Comparison of ENCODE assay signal across 27 cellular contexts in the genomic region with DNA sequence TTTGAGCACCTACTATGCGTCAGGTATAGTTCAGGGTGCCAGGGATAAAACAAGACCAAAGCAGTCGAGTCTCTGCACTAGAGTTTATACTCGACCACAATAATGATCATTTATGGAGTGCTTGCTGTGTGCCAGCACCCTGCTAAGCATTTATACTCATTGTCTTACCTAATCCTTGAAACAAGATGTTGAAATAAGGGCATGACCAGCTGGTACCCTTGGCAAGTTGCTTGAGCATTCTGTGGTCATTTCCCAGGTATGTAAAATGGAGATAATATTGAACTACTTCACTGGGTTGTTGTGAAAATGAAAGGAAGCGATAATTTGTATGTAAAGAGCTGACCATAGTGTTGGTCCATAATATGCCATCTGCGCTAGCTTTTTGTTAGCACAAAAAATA.
"Had no signal": no experiment of that assay in that cellular context is flagged by ENCODE, and none has a peak within 500 bp of the region (broad histone marks: within the 10 kb centered on the region; RNA-seq: fewer than 3 reads in every experiment).

No MANE protein-coding gene starts in this region.

- H3K4me3 Mint-ChIP-seq: activated CD8-positive, alpha-beta T cell treated with anti-CD3 and anti-CD28 coated beads, Interleukin-2, amount 10 ng/mL, durations not matched to agents 7 days and 5 days; activated naive CD8-positive, alpha-beta T cell; T-helper 1 cell treated with Interleukin-12 subunit alpha and Interleukin-12 subunit beta and Interleukin-4 antibody, amounts not matched to agents 30 μg/mL and 1 μg/mL, for 36 hours; WTC11 had no signal

- H3K27ac Mint-ChIP-seq: activated CD8-positive, alpha-beta T cell treated with anti-CD3 and anti-CD28 coated beads, Interleukin-2, amount 10 ng/mL, durations not matched to agents 7 days and 5 days; activated naive CD8-positive, alpha-beta T cell; T-helper 1 cell treated with Interleukin-12 subunit alpha and Interleukin-12 subunit beta and Interleukin-4 antibody, amounts not matched to agents 30 μg/mL and 1 μg/mL, for 36 hours had no signal

- H3K27me3 ChIP-seq: brain microvascular endothelial cell had no signal

- H3K36me3 ChIP-seq: brain microvascular endothelial cell had no signal

- ATAC-seq: activated CD8-positive, alpha-beta T cell treated with anti-CD3 and anti-CD28 coated beads, Interleukin-2, amount 10 ng/mL, durations not matched to agents 7 days and 5 days; Panc1; WTC11 had no signal

- H3K36me3 Mint-ChIP-seq: activated naive CD8-positive, alpha-beta T cell; WTC11 had no signal

- H3K27ac ChIP-seq: brain microvascular endothelial cell had no signal

- H3K27me3 Mint-ChIP-seq: activated naive CD8-positive, alpha-beta T cell had no signal

- DNase-seq: activated CD4-positive, alpha-beta T cell treated with anti-CD3 and anti-CD28 coated beads for 48 hours; activated CD4-positive, alpha-beta T cell treated with anti-CD3 and anti-CD28 coated beads, Interleukin-2, amount 50 U/mL, for 4 hours; activated CD4-positive, CD25-positive, alpha-beta regulatory T cell treated with anti-CD3 and anti-CD28 coated beads, Interleukin-2, amount 50 U/mL, for 72 hours; activated CD8-positive, alpha-beta memory T cell treated with anti-CD3 and anti-CD28 coated beads, Interleukin-2, amount 50 U/mL, for 48 hours; activated CD8-positive, alpha-beta T cell treated with anti-CD3 and anti-CD28 coated beads, Interleukin-2, amount 10 ng/mL, durations not matched to agents 7 days and 5 days; activated effector memory CD4-positive, alpha-beta T cell treated with anti-CD3 and anti-CD28 coated beads, Interleukin-2, amount 50 U/mL, for 16 hours; activated naive CD4-positive, alpha-beta T cell treated with Interleukin-2 at 50 U/mL for 16 hours; activated T-cell treated with anti-CD3 and anti-CD28 coated beads, Interleukin-2, amount 50 U/mL, for 1 hour; brain microvascular endothelial cell; central memory CD4-positive, alpha-beta T cell; Kasumi-1; KBM-7; NCI-H1092; NCI-H1417; NCI-H2029; NCI-H2107; NCI-H2171 treated with DMSO at 0.1 percent for 48 hours; NCI-H345; NCI-H510A treated with DMSO at 0.1 percent for 48 hours; NCI-H69; NK-92 treated with Interleukin-12 subunit alpha and Interleukin-12 subunit beta, amount 100 ng/mL, for 24 hours; OCI-M1; SHP77 had no signal

- H3K9me3 Mint-ChIP-seq: T-helper 1 cell treated with Interleukin-12 subunit alpha and Interleukin-12 subunit beta and Interleukin-4 antibody, amounts not matched to agents 30 μg/mL and 1 μg/mL, for 36 hours; WTC11 had no signal
